In the genomic region with DNA sequence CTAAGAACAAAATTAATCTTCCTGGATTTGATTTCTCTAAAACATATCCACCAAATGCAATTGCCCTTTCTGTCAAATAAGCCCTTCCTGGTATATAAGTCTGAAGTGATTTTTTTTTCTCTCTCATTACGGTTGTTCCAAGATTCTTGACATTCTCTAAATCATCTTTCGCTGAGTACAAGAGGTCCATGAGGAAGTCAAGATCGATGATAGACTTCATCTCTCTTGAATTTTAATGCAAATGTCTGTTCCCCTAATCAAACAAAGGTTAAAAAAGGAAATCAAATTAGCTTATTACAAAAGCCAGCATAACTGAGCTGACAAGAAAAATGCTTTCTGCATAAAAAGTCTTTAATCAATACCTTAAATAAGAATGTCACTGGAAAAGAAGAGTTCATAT, we compare ENCODE assay signal across 18 cellular contexts.
A peak's percentile ranks its signal among the peaks of the same experiment; 100 is the strongest.
DNase-seq lines count a peak whose midpoint lies in the region; ATAC-seq and TF ChIP-seq lines count a peak whose summit lies in the region.
"Had no signal": no experiment of that assay in that cellular context is flagged by ENCODE, and none has a peak within 500 bp of the region (broad histone marks: within the 10 kb centered on the region; RNA-seq: fewer than 3 reads in every experiment).

No MANE protein-coding gene starts in this region.

- peaks cover 22% of the 10 kb centered on the region for H3K4me1 ChIP-seq in Panc1 (ENCODE audit: control insufficient read depth, insufficient read depth, low read length)
- no peaks in the 10 kb centered on the region for H3K4me1 ChIP-seq in endodermal cell (ENCODE audit: control insufficient read depth, insufficient read depth, low read length)
- H3K4me1 ChIP-seq: BLaER1 had no signal

- H3K9me3 Mint-ChIP-seq in endodermal cell = no peaks in the 10 kb centered on the region
- H3K9me3 Mint-ChIP-seq: CD4-positive, CD25-positive, alpha-beta regulatory T cell; CD8-positive, alpha-beta memory T cell had no signal

- H3K4me3 ChIP-seq in Panc1 (ENCODE audit: low read depth in 2 of 2, low read length in 2 of 2) (no peak overlapping the region), endodermal cell (ENCODE audit: low read length) (no peak overlapping the region)
- H3K4me3 ChIP-seq: BLaER1, GM12878 had no signal

- POLR2A ChIA-PET in Panc1 (lab: Charles Lee) = no interaction called here

- no peak overlapping the region for H3K9ac ChIP-seq in endodermal cell (ENCODE audit: extremely low read depth, low read length, poor library complexity, severe bottlenecking)
- H3K9ac ChIP-seq: BLaER1 had no signal

- no peaks in the 10 kb centered on the region for H3K9me3 ChIP-seq in Panc1 (ENCODE audit: control insufficient read depth, insufficient read depth, low read depth, low read length)
- peaks cover 9% of the 10 kb centered on the region for H3K9me3 ChIP-seq in endodermal cell (ENCODE audit: control insufficient read depth, low read length)
- H3K9me3 ChIP-seq: BE2C had no signal

- no peak overlapping the region for H3K27ac Mint-ChIP-seq in endodermal cell
- H3K27ac Mint-ChIP-seq: CD14-positive monocyte; CD4-positive, CD25-positive, alpha-beta regulatory T cell; CD8-positive, alpha-beta memory T cell had no signal

- H3K36me3 Mint-ChIP-seq in endodermal cell (ENCODE audit: low read depth) = no peaks in the 10 kb centered on the region
- H3K36me3 Mint-ChIP-seq: CD14-positive monocyte; CD4-positive, CD25-positive, alpha-beta regulatory T cell; CD8-positive, alpha-beta memory T cell had no signal

- H3K27me3 ChIP-seq in Panc1 (ENCODE audit: control insufficient read depth, insufficient read depth, low read length) (no peaks in the 10 kb centered on the region), endodermal cell (ENCODE audit: control insufficient read depth, insufficient read depth, low read length, poor library complexity, severe bottlenecking) (no peaks in the 10 kb centered on the region)
- H3K27me3 ChIP-seq: BE2C, BLaER1 had no signal

- intact Hi-C loops in Panc1 (cut with micrococcal nuclease; ENCODE audit: unreplicated experiment) = no loop called here

- H3K27ac ChIP-seq in Panc1 (ENCODE audit: low read length) (peak overlapping the region; percentile 97), endodermal cell (ENCODE audit: low read depth, low read length) (no peak overlapping the region)
- H3K27ac ChIP-seq: BLaER1 had no signal

- H3K36me3 ChIP-seq in Panc1 (ENCODE audit: control insufficient read depth, insufficient read depth, low read length) = no peaks in the 10 kb centered on the region
- H3K36me3 ChIP-seq in endodermal cell (ENCODE audit: control insufficient read depth, insufficient read depth, low read length) = no peaks in the 10 kb centered on the region
- H3K36me3 ChIP-seq: BE2C, BLaER1 had no signal

- in situ Hi-C loops in Panc1 (cut with HindIII; ENCODE audit: low pct_unique_long_range_greater_than_20kb, low sequenced_read_pairs) = no loop called here

- CTCF ChIA-PET in Panc1 (lab: Charles Lee) = no interaction called here

- 95 to 100% methylated on average over 2 to 3 of the region's 3 CpGs for WGBS in endodermal cell (ENCODE audit: insufficient coverage in 1 of 2, insufficient read length in 1 of 2), 2 experiments

- DNase-seq in Panc1 (ENCODE audit: low read depth, low spot score) = no peak
- DNase-seq in endodermal cell = no peak
- DNase-seq in HT-29 (ENCODE audit: low spot score) = no peak
- no peak for DNase-seq in EL
- DNase-seq: 8988T; ACHN; BE2C; C1 segment of cervical spinal cord; CD4-positive, alpha-beta memory T cell; CD4-positive, CD25-positive, alpha-beta regulatory T cell; CD8-positive, alpha-beta memory T cell; COR-L47; DMS79 treated with DMSO at 0.1 percent for 48 hours; GDM1 had no signal

- no peak for ATAC-seq in Panc1
- ATAC-seq in SK-N-SH treated with all-trans-retinoic acid at 6 μM for 48 hours = peak; percentile 27
- ATAC-seq: GM12878 had no signal

- BruUV-seq in Panc1 (replicated peaks; lab: Mats Ljungman, UMichigan) = no TSS peak

- H3K27me3 Mint-ChIP-seq in endodermal cell (ENCODE audit: insufficient read depth) = peaks cover 13% of the 10 kb centered on the region
- H3K27me3 Mint-ChIP-seq: CD4-positive, alpha-beta memory T cell; CD4-positive, CD25-positive, alpha-beta regulatory T cell had no signal

- TF ChIP-seq CTCF in Panc1 (IDR thresholded peaks at IDR 0.05) (no peak), endodermal cell (conservative IDR thresholded peaks at IDR 0.05) (no peak)

- H3K4me3 Mint-ChIP-seq in endodermal cell = no peak overlapping the region
- H3K4me3 Mint-ChIP-seq: CD14-positive monocyte; CD4-positive, alpha-beta memory T cell; CD4-positive, CD25-positive, alpha-beta regulatory T cell; CD8-positive, alpha-beta memory T cell had no signal

- H3K4me1 Mint-ChIP-seq in endodermal cell = peaks cover 17% of the 10 kb centered on the region
- H3K4me1 Mint-ChIP-seq: CD14-positive monocyte had no signal

TF ChIP-seq in SK-N-SH treated with all-trans-retinoic acid at 6 μM for 48 hours, 23 proteins besides CTCF, POLR2A, EP300 and RAD21:
- TF ChIP-seq RARB (CRISPR knock-in tag; IDR thresholded peaks at IDR 0.05) (no peak), ZNF565 (CRISPR knock-in tag; conservative IDR thresholded peaks at IDR 0.05; ENCODE audit: low read depth) (no peak), TCF4 (CRISPR knock-in tag; IDR thresholded peaks at IDR 0.05; ENCODE audit: borderline replicate concordance) (no peak), ESRRG (CRISPR knock-in tag; IDR thresholded peaks at IDR 0.05) (no peak), ISL1 (CRISPR knock-in tag; IDR thresholded peaks at IDR 0.05) (peak; percentile 90), SNAI2 (CRISPR knock-in tag; IDR thresholded peaks at IDR 0.05) (no peak), TOX (CRISPR knock-in tag; IDR thresholded peaks at IDR 0.05; ENCODE audit: borderline replicate concordance) (peak; percentile 58; the same call in 1 of the 2 replicates), CSDC2 (CRISPR knock-in tag; IDR thresholded peaks at IDR 0.05) (no peak), GLIS3 (CRISPR knock-in tag; IDR thresholded peaks at IDR 0.05) (no peak), ZFP30 (CRISPR knock-in tag; IDR thresholded peaks at IDR 0.05) (no peak)
- TF ChIP-seq, protein P1, sequence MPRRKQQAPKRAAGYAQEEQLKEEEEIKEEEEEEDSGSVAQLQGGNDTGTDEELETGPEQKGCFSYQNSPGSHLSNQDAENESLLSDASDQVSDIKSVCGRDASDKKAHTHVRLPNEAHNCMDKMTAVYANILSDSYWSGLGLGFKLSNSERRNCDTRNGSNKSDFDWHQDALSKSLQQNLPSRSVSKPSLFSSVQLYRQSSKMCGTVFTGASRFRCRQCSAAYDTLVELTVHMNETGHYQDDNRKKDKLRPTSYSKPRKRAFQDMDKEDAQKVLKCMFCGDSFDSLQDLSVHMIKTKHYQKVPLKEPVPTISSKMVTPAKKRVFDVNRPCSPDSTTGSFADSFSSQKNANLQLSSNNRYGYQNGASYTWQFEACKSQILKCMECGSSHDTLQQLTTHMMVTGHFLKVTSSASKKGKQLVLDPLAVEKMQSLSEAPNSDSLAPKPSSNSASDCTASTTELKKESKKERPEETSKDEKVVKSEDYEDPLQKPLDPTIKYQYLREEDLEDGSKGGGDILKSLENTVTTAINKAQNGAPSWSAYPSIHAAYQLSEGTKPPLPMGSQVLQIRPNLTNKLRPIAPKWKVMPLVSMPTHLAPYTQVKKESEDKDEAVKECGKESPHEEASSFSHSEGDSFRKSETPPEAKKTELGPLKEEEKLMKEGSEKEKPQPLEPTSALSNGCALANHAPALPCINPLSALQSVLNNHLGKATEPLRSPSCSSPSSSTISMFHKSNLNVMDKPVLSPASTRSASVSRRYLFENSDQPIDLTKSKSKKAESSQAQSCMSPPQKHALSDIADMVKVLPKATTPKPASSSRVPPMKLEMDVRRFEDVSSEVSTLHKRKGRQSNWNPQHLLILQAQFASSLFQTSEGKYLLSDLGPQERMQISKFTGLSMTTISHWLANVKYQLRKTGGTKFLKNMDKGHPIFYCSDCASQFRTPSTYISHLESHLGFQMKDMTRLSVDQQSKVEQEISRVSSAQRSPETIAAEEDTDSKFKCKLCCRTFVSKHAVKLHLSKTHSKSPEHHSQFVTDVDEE (CRISPR knock-in tag; IDR thresholded peaks at IDR 0.05) = no peak
- TF ChIP-seq, protein P2, sequence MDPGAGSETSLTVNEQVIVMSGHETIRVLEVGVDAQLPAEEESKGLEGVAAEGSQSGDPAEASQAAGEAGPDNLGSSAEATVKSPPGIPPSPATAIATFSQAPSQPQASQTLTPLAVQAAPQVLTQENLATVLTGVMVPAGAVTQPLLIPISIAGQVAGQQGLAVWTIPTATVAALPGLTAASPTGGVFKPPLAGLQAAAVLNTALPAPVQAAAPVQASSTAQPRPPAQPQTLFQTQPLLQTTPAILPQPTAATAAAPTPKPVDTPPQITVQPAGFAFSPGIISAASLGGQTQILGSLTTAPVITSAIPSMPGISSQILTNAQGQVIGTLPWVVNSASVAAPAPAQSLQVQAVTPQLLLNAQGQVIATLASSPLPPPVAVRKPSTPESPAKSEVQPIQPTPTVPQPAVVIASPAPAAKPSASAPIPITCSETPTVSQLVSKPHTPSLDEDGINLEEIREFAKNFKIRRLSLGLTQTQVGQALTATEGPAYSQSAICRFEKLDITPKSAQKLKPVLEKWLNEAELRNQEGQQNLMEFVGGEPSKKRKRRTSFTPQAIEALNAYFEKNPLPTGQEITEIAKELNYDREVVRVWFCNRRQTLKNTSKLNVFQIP (CRISPR knock-in tag; IDR thresholded peaks at IDR 0.05; ENCODE audit: borderline replicate concordance, low read depth) = 0 out of 2 replicates have a peak, but pooled peaks have one; percentile 24
- TF ChIP-seq, protein P3, sequence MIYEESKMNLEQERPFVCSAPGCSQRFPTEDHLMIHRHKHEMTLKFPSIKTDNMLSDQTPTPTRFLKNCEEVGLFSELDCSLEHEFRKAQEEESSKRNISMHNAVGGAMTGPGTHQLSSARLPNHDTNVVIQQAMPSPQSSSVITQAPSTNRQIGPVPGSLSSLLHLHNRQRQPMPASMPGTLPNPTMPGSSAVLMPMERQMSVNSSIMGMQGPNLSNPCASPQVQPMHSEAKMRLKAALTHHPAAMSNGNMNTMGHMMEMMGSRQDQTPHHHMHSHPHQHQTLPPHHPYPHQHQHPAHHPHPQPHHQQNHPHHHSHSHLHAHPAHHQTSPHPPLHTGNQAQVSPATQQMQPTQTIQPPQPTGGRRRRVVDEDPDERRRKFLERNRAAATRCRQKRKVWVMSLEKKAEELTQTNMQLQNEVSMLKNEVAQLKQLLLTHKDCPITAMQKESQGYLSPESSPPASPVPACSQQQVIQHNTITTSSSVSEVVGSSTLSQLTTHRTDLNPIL (CRISPR knock-in tag; IDR thresholded peaks at IDR 0.05; ENCODE audit: low read depth) = no peak
